Comparison of ENCODE assay signal across 13 cellular contexts in the genomic region with DNA sequence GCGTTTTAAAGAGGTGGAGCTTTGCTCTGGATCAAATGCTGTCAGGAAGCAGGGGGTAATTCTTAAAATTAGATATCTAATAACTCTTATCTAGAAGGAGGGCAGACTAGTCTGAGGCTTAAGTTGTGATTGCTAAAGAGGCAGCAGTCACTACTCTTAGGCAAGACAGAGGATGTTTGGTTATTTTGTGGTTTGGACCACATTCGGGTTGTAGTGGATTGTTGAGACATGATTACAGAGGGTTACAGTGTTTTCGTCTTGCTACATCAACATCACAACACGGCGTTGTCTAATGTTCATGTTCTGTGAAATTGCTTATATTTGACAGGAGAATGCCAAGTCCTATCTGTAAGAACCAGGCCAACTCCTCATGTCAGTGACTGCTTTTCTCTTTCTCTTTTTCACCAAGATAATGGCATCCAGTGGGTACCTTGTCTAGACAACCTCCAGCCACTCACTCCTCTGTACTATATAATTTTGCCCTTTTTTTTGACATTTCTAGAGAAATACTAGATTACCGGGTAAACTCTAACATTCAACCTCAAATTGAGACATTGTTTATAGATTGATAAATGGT. TPM values are rescaled to one million over a fixed set of nuclear protein-coding genes. Genes with fewer than 3 reads are reported as not detected.
A peak's percentile ranks its signal among the peaks of the same experiment; 100 is the strongest.
DNase-seq lines count a peak whose midpoint lies in the region; ATAC-seq, FAIRE-seq and TF ChIP-seq lines count a peak whose summit lies in the region.
"Had no signal": no experiment of that assay in that cellular context is flagged by ENCODE, and none has a peak within 500 bp of the region (broad histone marks: within the 10 kb centered on the region; RNA-seq: fewer than 3 reads in every experiment).

No MANE protein-coding gene starts in this region.

- H3K9me3 Mint-ChIP-seq in activated CD4-positive, alpha-beta T cell treated with anti-CD3 and anti-CD28 coated beads, Interleukin-2, amount 10 ng/mL, durations not matched to agents 24 days and 14 days = peaks cover 15% of the 10 kb centered on the region
- H3K9me3 Mint-ChIP-seq in neural crest cell = peaks cover 3% of the 10 kb centered on the region

- no peak overlapping the region for H3K4me3 ChIP-seq in cardiac fibroblast (replicated peaks in 1 of 2; ENCODE audit: low read depth in 2 of 2, low read length in 2 of 2)
- H3K4me3 ChIP-seq: A549, SJCRH30 had no signal

- no peaks in the 10 kb centered on the region for H3K27me3 Mint-ChIP-seq in activated CD4-positive, alpha-beta T cell treated with anti-CD3 and anti-CD28 coated beads, Interleukin-2, amount 10 ng/mL, durations not matched to agents 24 days and 14 days
- H3K27me3 Mint-ChIP-seq in neural crest cell (ENCODE audit: low read depth) = peaks cover 17% of the 10 kb centered on the region

- peak overlapping the region; percentile 27 for H3K4me3 Mint-ChIP-seq in activated CD4-positive, alpha-beta T cell treated with anti-CD3 and anti-CD28 coated beads, Interleukin-2, amount 10 ng/mL, durations not matched to agents 24 days and 14 days
- no peak overlapping the region for H3K4me3 Mint-ChIP-seq in neural crest cell
- H3K4me3 Mint-ChIP-seq: brain had no signal

- peaks cover 13% of the 10 kb centered on the region for H3K36me3 Mint-ChIP-seq in activated CD4-positive, alpha-beta T cell treated with anti-CD3 and anti-CD28 coated beads, Interleukin-2, amount 10 ng/mL, durations not matched to agents 24 days and 14 days (ENCODE audit: low read depth)
- H3K36me3 Mint-ChIP-seq in neural crest cell (ENCODE audit: low read depth) = no peaks in the 10 kb centered on the region
- H3K36me3 Mint-ChIP-seq: brain had no signal

- peak; percentile 72 for DNase-seq in activated CD4-positive, alpha-beta T cell treated with anti-CD3 and anti-CD28 coated beads, Interleukin-2, amount 10 ng/mL, durations not matched to agents 24 days and 14 days
- DNase-seq in activated CD4-positive, alpha-beta T cell treated with anti-CD3 and anti-CD28 coated beads for 1 hour = no peak
- peak; percentile 56 for DNase-seq in NCI-H226
- peak; percentile 74 to 84 for DNase-seq in cardiac fibroblast (ENCODE audit: low read depth in 2 of 2)
- DNase-seq in neural crest cell (ENCODE audit: low read depth, low spot score) = no peak
- no peak for DNase-seq in frontal cortex (ENCODE audit: low spot score in 2 of 2)
- DNase-seq in urothelium cell line (ENCODE audit: low spot score) = no peak
- DNase-seq: midbrain, NCI-H187 treated with DMSO at 0.1 percent for 48 hours, SJCRH30 had no signal

- peaks cover 20% of the 10 kb centered on the region for H3K4me1 Mint-ChIP-seq in activated CD4-positive, alpha-beta T cell treated with anti-CD3 and anti-CD28 coated beads, Interleukin-2, amount 10 ng/mL, durations not matched to agents 24 days and 14 days
- no peaks in the 10 kb centered on the region for H3K4me1 Mint-ChIP-seq in neural crest cell
- H3K4me1 Mint-ChIP-seq: brain had no signal

- no peak for ATAC-seq in GM18873 (IDR thresholded peaks at IDR 0.05; ENCODE audit: low FRiP score, unreplicated experiment)
- ATAC-seq: A549 had no signal

- intact Hi-C loops in activated CD4-positive, alpha-beta T cell treated with anti-CD3 and anti-CD28 coated beads, Interleukin-2, amount 10 ng/mL, durations not matched to agents 24 days and 14 days (cut with micrococcal nuclease) = no loop called here

- no peak overlapping the region for H3K27ac Mint-ChIP-seq in activated CD4-positive, alpha-beta T cell treated with anti-CD3 and anti-CD28 coated beads, Interleukin-2, amount 10 ng/mL, durations not matched to agents 24 days and 14 days
- H3K27ac Mint-ChIP-seq in neural crest cell (ENCODE audit: unreplicated experiment) = peak overlapping the region; percentile 5
- H3K27ac Mint-ChIP-seq: brain had no signal

- no peak for TF ChIP-seq CTCF in cardiac fibroblast (IDR thresholded peaks at IDR 0.05; ENCODE audit: low read depth, low read length)
- TF ChIP-seq CTCF in neural crest cell (conservative IDR thresholded peaks at IDR 0.05) = no peak

- FAIRE-seq in frontal cortex (lab: Jason Lieb, UNC) (no peak), urothelium cell line (lab: Jason Lieb, UNC) (no peak)
- FAIRE-seq: A549 had no signal

RNA-seq across cellular contexts. Expression of a gene that starts 16.8 kb away (rescaled TPM):
- 57.8 and 60.2 TPM in 2 replicates for total RNA-seq in activated CD4-positive, alpha-beta T cell treated with anti-CD3 and anti-CD28 coated beads, Interleukin-2, amount 10 ng/mL, durations not matched to agents 24 days and 14 days
- 66.7 and 68.8 TPM in 2 replicates for total RNA-seq in neural crest cell
- 141 TPM for total RNA-seq in frontal cortex

Comparison
In these comparisons a context has a peak if more than half of its experiments do, and no peak if none do; other contexts are left out.
1. DNase-seq: peak in activated CD4-positive, alpha-beta T cell treated with anti-CD3 and anti-CD28 coated beads, Interleukin-2, amount 10 ng/mL, durations not matched to agents 24 days and 14 days (single experiment), NCI-H226 (single experiment) and cardiac fibroblast (2 of 2); none in activated CD4-positive, alpha-beta T cell treated with anti-CD3 and anti-CD28 coated beads for 1 hour (single experiment), neural crest cell (single experiment), frontal cortex (0 of 2) and urothelium cell line (single experiment).